In genomic region chr6:144334150-144334708, GRCh38 we compare ENCODE assay signal across 8 cellular contexts. TPM values are rescaled to one million over a fixed set of nuclear protein-coding genes. Genes with fewer than 3 reads are reported as not detected.
A peak's percentile ranks its signal among the peaks of the same experiment; 100 is the strongest.
DNase-seq lines count a peak whose midpoint lies in the region; ATAC-seq and TF ChIP-seq lines count a peak whose summit lies in the region.

No MANE protein-coding gene starts in this region.

- ATAC-seq in GM18909 (IDR thresholded peaks at IDR 0.05; ENCODE audit: poor library complexity, unreplicated experiment) (peak; percentile 77), HG03025 (IDR thresholded peaks at IDR 0.05; ENCODE audit: low FRiP score, unreplicated experiment) (peak; percentile 48)

- H3K9ac ChIP-seq in colonic mucosa (ENCODE audit: low read depth in 2 of 2, low read length in 2 of 2), result peak overlapping the region in 1 of 2 donors; percentile 42

- H3K27ac ChIP-seq in colonic mucosa (no peak overlapping the region), vagina (no peak overlapping the region)

- H3K4me3 ChIP-seq in colonic mucosa (no peak overlapping the region), vagina (no peak overlapping the region)

- TF ChIP-seq CTCF in colonic mucosa (IDR thresholded peaks at IDR 0.05) (no peak), vagina (IDR thresholded peaks at IDR 0.05) (no peak)

- H3K36me3 ChIP-seq in colonic mucosa (no peaks in the 10 kb centered on the region), vagina (no peaks in the 10 kb centered on the region)

- H3K4me1 ChIP-seq in colonic mucosa, result no peaks in the 10 kb centered on the region
- peaks cover 49% of the 10 kb centered on the region for H3K4me1 ChIP-seq in vagina

- DNase-seq in T follicular helper cell (ENCODE audit: low read depth) (peak; percentile 62), colonic mucosa (peak; percentile 52), vagina (ENCODE audit: extremely low spot score in 2 of 2) (no peak), HuH-7.5 (ENCODE audit: low spot score) (no peak), hypothalamus (lab: John Stamatoyannopoulos, UW) (no peak)
- DNase-seq in stimulated activated CD8-positive, alpha-beta memory T cell treated with anti-CD3 and anti-CD28 coated beads, Interleukin-12 subunit alpha, Interleukin-12 subunit beta, amount 100 ng/mL, for 24 hours (ENCODE audit: extremely low read depth), result peak; percentile 43

- no peak for TF ChIP-seq POLR2A in vagina (IDR thresholded peaks at IDR 0.05)

- no peaks in the 10 kb centered on the region for H3K27me3 ChIP-seq in colonic mucosa
- H3K27me3 ChIP-seq in vagina, result no peaks in the 10 kb centered on the region

- intact Hi-C loops in colonic mucosa (cut with DNase I) (loop anchor here (5.0 kb wide), 1 partner anchor 47 kb away; the partner anchor contains the start of gene UTRN), vagina (cut with DNase I) (no loop called here)

- no peaks in the 10 kb centered on the region for H3K9me3 ChIP-seq in colonic mucosa
- no peaks in the 10 kb centered on the region for H3K9me3 ChIP-seq in vagina

RNA-seq across cellular contexts. Expression of gene UTRN, which starts 49.1 kb away (rescaled TPM):
- total RNA-seq in colonic mucosa (10 to 100 TPM; 72.7 to 80.1 TPM), vagina (160 TPM)

Comparison
In these comparisons a context has a peak if more than half of its experiments do, and no peak if none do; other contexts are left out.
1. DNase-seq: peak in T follicular helper cell (single experiment), colonic mucosa (single experiment) and stimulated activated CD8-positive, alpha-beta memory T cell treated with anti-CD3 and anti-CD28 coated beads, Interleukin-12 subunit alpha, Interleukin-12 subunit beta, amount 100 ng/mL, for 24 hours (single experiment); none in vagina (0 of 2), HuH-7.5 (single experiment) and hypothalamus (0 of 51).